8 cellular contexts compared by ENCODE assay signal in genomic region chr1:161530671-161531609, GRCh38. TPM values are rescaled to one million over a fixed set of nuclear protein-coding genes. Genes with fewer than 3 reads are reported as not detected.
DNase-seq lines count a peak whose midpoint lies in the region; TF ChIP-seq lines count a peak whose summit lies in the region.
"Not testable (repeated sequence)": the region's sequence is repeated elsewhere in the genome, so short reads cannot be mapped to it uniquely, and the experiment has no call there.

No MANE protein-coding gene starts in this region.

- peaks cover 48% of the 10 kb centered on the region for H3K27me3 Mint-ChIP-seq in nephron (ENCODE audit: low read depth)

- DNase-seq in Daoy (ENCODE audit: low read depth) (peak; percentile 91), HCEC 1CT (peak; percentile 92), MG63 (peak; percentile 85), SIG-M5 (lab: John Stamatoyannopoulos, UW) (peak; percentile 95), activated gamma-delta T cell (lab: John Stamatoyannopoulos, UW) (peak; percentile 77), fibroblast of the conjunctiva (ENCODE audit: low read depth) (peak; percentile 89)
- DNase-seq in stimulated activated naive CD4-positive, alpha-beta T cell (lab: John Stamatoyannopoulos, UW): peak; percentile 89 to 96 (median 94)

- peaks cover 21% of the 10 kb centered on the region for H3K4me1 Mint-ChIP-seq in nephron

- not testable (repeated sequence) for TF ChIP-seq CTCF in nephron (IDR thresholded peaks at IDR 0.05; ENCODE audit: unreplicated experiment in 3 of 3)

- not testable (repeated sequence) for H3K36me3 ChIP-seq in MG63

- H3K36me3 Mint-ChIP-seq in nephron (ENCODE audit: low read depth): not testable (repeated sequence)

- peak overlapping the region; percentile 85 to 95 (median 92) for H3K27ac Mint-ChIP-seq in nephron

- not testable (repeated sequence) for H3K9me3 Mint-ChIP-seq in nephron

- H3K4me3 Mint-ChIP-seq in nephron: peak overlapping the region; percentile 92 to 98 (median 96)

- not testable (repeated sequence) for H3K27me3 ChIP-seq in MG63

- peak overlapping the region; percentile 70 for H3K4me3 ChIP-seq in MG63

- H3K9me3 ChIP-seq in MG63: not testable (repeated sequence)

RNA-seq across cellular contexts. Expression of gene HSPA6, which starts 6.6 kb away (rescaled TPM):
- 0.29 and 0.48 TPM in 2 replicates for total RNA-seq in Daoy (2014; rRNA removed; shearing (Covaris generic))
- 1.1 and 1.9 TPM in 2 replicates for total RNA-seq in MG63 (2014; rRNA removed; shearing (Covaris generic); ENCODE audit: low replicate concordance)

RNA-seq across cellular contexts. Expression of gene FCGR3A, which starts 18.7 kb away (rescaled TPM):
- not detected in 2 replicates for total RNA-seq in Daoy (2014; rRNA removed; shearing (Covaris generic))
- total RNA-seq in MG63 (2014; rRNA removed; shearing (Covaris generic); ENCODE audit: low replicate concordance): not detected in 2 replicates

RNA-seq across cellular contexts. Expression of gene FCGR2A, which starts 25.7 kb away (rescaled TPM):
- not detected in 2 replicates for total RNA-seq in Daoy (2014; rRNA removed; shearing (Covaris generic))
- 2.3 TPM in 1 of 2 replicates, not detected in the other for total RNA-seq in MG63 (2014; rRNA removed; shearing (Covaris generic); ENCODE audit: low replicate concordance)

Comparison
In these comparisons a context has a peak if more than half of its experiments do, and no peak if none do; other contexts are left out.
1. Peak in every context shown above with its lines: DNase-seq and H3K4me3 ChIP-seq.